ENCODE assay signal across 14 cellular contexts in genomic region chr2:159982270-159982669, GRCh38.
DNase-seq lines count a peak whose midpoint lies in the region; ATAC-seq, FAIRE-seq and TF ChIP-seq lines count a peak whose summit lies in the region.
"Had no signal": no experiment of that assay in that cellular context is flagged by ENCODE, and none has a peak within 500 bp of the region (broad histone marks: within the 10 kb centered on the region; RNA-seq: fewer than 3 reads in every experiment).

No MANE protein-coding gene starts in this region.

- H3K4me3 ChIP-seq in fibroblast of villous mesenchyme (ENCODE audit: low read depth, low read length) = no peak overlapping the region
- H3K4me3 ChIP-seq in skeletal muscle cell (ENCODE audit: low read depth, low read length) = no peak overlapping the region
- no peak overlapping the region for H3K4me3 ChIP-seq in kidney (ENCODE audit: low read length in 2 of 2)
- H3K4me3 ChIP-seq: esophagus squamous epithelium had no signal

- no peak overlapping the region for H3K4me3 Mint-ChIP-seq in activated T-cell treated with anti-CD3 and anti-CD28 coated beads, Interleukin-2, amount 50 U/mL, for 4 hours
- H3K4me3 Mint-ChIP-seq in stimulated activated effector memory CD8-positive, alpha-beta T cell treated with anti-CD3 and anti-CD28 coated beads, Interleukin-12 subunit alpha, Interleukin-12 subunit beta, amount 100 ng/mL, for 72 hours = no peak overlapping the region
- H3K4me3 Mint-ChIP-seq: neural crest cell, T-helper 17 cell had no signal

- intact Hi-C loops in kidney (cut with DNase I) = no loop called here

- peaks cover 0 to 8% of the 10 kb centered on the region in 2 donors for H3K4me1 ChIP-seq in kidney (ENCODE audit: control insufficient read depth in 1 of 2, insufficient read depth in 1 of 2, low read depth in 1 of 2, low read length in 2 of 2)

- H3K27ac ChIP-seq in kidney (ENCODE audit: low read depth in 2 of 2, low read length in 2 of 2) = no peak overlapping the region
- H3K27ac ChIP-seq: HL-60 had no signal

- no peaks in the 10 kb centered on the region for H3K36me3 Mint-ChIP-seq in activated T-cell treated with anti-CD3 and anti-CD28 coated beads, Interleukin-2, amount 50 U/mL, for 4 hours (ENCODE audit: insufficient read depth)
- H3K36me3 Mint-ChIP-seq in stimulated activated effector memory CD8-positive, alpha-beta T cell treated with anti-CD3 and anti-CD28 coated beads, Interleukin-12 subunit alpha, Interleukin-12 subunit beta, amount 100 ng/mL, for 72 hours = no peaks in the 10 kb centered on the region

- H3K4me1 Mint-ChIP-seq in activated T-cell treated with anti-CD3 and anti-CD28 coated beads, Interleukin-2, amount 50 U/mL, for 4 hours (ENCODE audit: low read depth) = no peaks in the 10 kb centered on the region
- H3K4me1 Mint-ChIP-seq in stimulated activated effector memory CD8-positive, alpha-beta T cell treated with anti-CD3 and anti-CD28 coated beads, Interleukin-12 subunit alpha, Interleukin-12 subunit beta, amount 100 ng/mL, for 72 hours = no peaks in the 10 kb centered on the region
- H3K4me1 Mint-ChIP-seq: neural crest cell had no signal

- H3K27me3 Mint-ChIP-seq in activated T-cell treated with anti-CD3 and anti-CD28 coated beads, Interleukin-2, amount 50 U/mL, for 4 hours (ENCODE audit: low read depth) = peaks cover 20% of the 10 kb centered on the region

- no peak overlapping the region for H3K9ac ChIP-seq in kidney (ENCODE audit: low read length in 2 of 2)

- no peaks in the 10 kb centered on the region for H3K36me3 ChIP-seq in kidney (ENCODE audit: control insufficient read depth in 1 of 2, insufficient read depth in 2 of 2, low read length in 2 of 2)

- no peak for TF ChIP-seq CTCF in fibroblast of villous mesenchyme (IDR thresholded peaks at IDR 0.05; ENCODE audit: insufficient read depth, low read depth, low read length)
- TF ChIP-seq CTCF in kidney (IDR thresholded peaks at IDR 0.05; ENCODE audit: borderline replicate concordance, extremely low read depth, insufficient read depth) = no peak

- H3K9me3 Mint-ChIP-seq in activated T-cell treated with anti-CD3 and anti-CD28 coated beads, Interleukin-2, amount 50 U/mL, for 4 hours = no peaks in the 10 kb centered on the region
- H3K9me3 Mint-ChIP-seq in stimulated activated effector memory CD8-positive, alpha-beta T cell treated with anti-CD3 and anti-CD28 coated beads, Interleukin-12 subunit alpha, Interleukin-12 subunit beta, amount 100 ng/mL, for 72 hours = no peaks in the 10 kb centered on the region
- H3K9me3 Mint-ChIP-seq: neural crest cell had no signal

- no peaks in the 10 kb centered on the region for H3K9me3 ChIP-seq in kidney (ENCODE audit: control insufficient read depth in 1 of 2, low read length in 2 of 2)

- TF ChIP-seq POLR2A in H54 (IDR thresholded peaks at IDR 0.05; ENCODE audit: low read depth, low read length) = no peak

- peak; percentile 84 for ATAC-seq in SK-N-SH treated with all-trans-retinoic acid at 6 μM for 48 hours
- ATAC-seq in activated T-cell treated with anti-CD3 and anti-CD28 coated beads, Interleukin-2, amount 50 U/mL, for 4 hours = no peak
- ATAC-seq in stimulated activated effector memory CD8-positive, alpha-beta T cell treated with anti-CD3 and anti-CD28 coated beads, Interleukin-12 subunit alpha, Interleukin-12 subunit beta, amount 100 ng/mL, for 72 hours = no peak
- ATAC-seq: T-helper 17 cell had no signal

- no peak overlapping the region for H3K27ac Mint-ChIP-seq in stimulated activated effector memory CD8-positive, alpha-beta T cell treated with anti-CD3 and anti-CD28 coated beads, Interleukin-12 subunit alpha, Interleukin-12 subunit beta, amount 100 ng/mL, for 72 hours
- H3K27ac Mint-ChIP-seq: T-helper 17 cell had no signal

- FAIRE-seq in H54 (lab: Jason Lieb, UNC) (peak; percentile 41), kidney (lab: Jason Lieb, UNC) (no peak)

- DNase-seq in H54 (ENCODE audit: insufficient read length, low spot score) = peak; percentile 5
- peak; percentile 91 for DNase-seq in fibroblast of villous mesenchyme (ENCODE audit: low read depth)
- peak; percentile 88 for DNase-seq in skeletal muscle cell (ENCODE audit: low read depth)
- no peak for DNase-seq in kidney
- DNase-seq in activated T-cell treated with anti-CD3 and anti-CD28 coated beads, Interleukin-2, amount 50 U/mL, for 4 hours = no peak
- no peak for DNase-seq in stimulated activated effector memory CD8-positive, alpha-beta T cell treated with anti-CD3 and anti-CD28 coated beads, Interleukin-12 subunit alpha, Interleukin-12 subunit beta, amount 100 ng/mL, for 72 hours (ENCODE audit: low spot score in 2 of 2)
- no peak for DNase-seq in NCI-H146 (lab: John Stamatoyannopoulos, UW)
- DNase-seq: activated gamma-delta T cell, esophagus squamous epithelium, GF-D8, T-helper 17 cell had no signal

TF ChIP-seq in SK-N-SH treated with all-trans-retinoic acid at 6 μM for 48 hours, 23 proteins besides CTCF, POLR2A, EP300 and RAD21:
- TF ChIP-seq PATZ1 (CRISPR knock-in tag; IDR thresholded peaks at IDR 0.05; ENCODE audit: borderline replicate concordance) = no peak
- no peak for TF ChIP-seq ZNF70 (CRISPR knock-in tag; IDR thresholded peaks at IDR 0.05)
- TF ChIP-seq ZFP30 (CRISPR knock-in tag; IDR thresholded peaks at IDR 0.05) = no peak
- no peak for TF ChIP-seq ZNF8 (CRISPR knock-in tag; IDR thresholded peaks at IDR 0.05)
- no peak for TF ChIP-seq CREB5 (CRISPR knock-in tag; IDR thresholded peaks at IDR 0.05; ENCODE audit: low read depth)
- TF ChIP-seq ARNTL (CRISPR knock-in tag; IDR thresholded peaks at IDR 0.05; ENCODE audit: borderline replicate concordance, low read depth) = no peak
- TF ChIP-seq ZNF565 (CRISPR knock-in tag; conservative IDR thresholded peaks at IDR 0.05; ENCODE audit: low read depth) = no peak
- no peak for TF ChIP-seq BACH2 (CRISPR knock-in tag; IDR thresholded peaks at IDR 0.05; ENCODE audit: borderline replicate concordance)
- TF ChIP-seq POU6F1 (CRISPR knock-in tag; IDR thresholded peaks at IDR 0.05; ENCODE audit: borderline replicate concordance, low read depth) = no peak
TF ChIP-seq in SK-N-SH treated with all-trans-retinoic acid at 6 μM for 48 hours: peak in this region for 0.

Comparison
In these comparisons a context has a peak if more than half of its experiments do, and no peak if none do; other contexts are left out.
1. DNase-seq: peak in H54 (single experiment), fibroblast of villous mesenchyme (single experiment) and skeletal muscle cell (single experiment); none in kidney (single experiment), activated T-cell treated with anti-CD3 and anti-CD28 coated beads, Interleukin-2, amount 50 U/mL, for 4 hours (single experiment), stimulated activated effector memory CD8-positive, alpha-beta T cell treated with anti-CD3 and anti-CD28 coated beads, Interleukin-12 subunit alpha, Interleukin-12 subunit beta, amount 100 ng/mL, for 72 hours (0 of 2) and NCI-H146 (single experiment).